ENCODE assay signal across 10 cellular contexts in the genomic region with DNA sequence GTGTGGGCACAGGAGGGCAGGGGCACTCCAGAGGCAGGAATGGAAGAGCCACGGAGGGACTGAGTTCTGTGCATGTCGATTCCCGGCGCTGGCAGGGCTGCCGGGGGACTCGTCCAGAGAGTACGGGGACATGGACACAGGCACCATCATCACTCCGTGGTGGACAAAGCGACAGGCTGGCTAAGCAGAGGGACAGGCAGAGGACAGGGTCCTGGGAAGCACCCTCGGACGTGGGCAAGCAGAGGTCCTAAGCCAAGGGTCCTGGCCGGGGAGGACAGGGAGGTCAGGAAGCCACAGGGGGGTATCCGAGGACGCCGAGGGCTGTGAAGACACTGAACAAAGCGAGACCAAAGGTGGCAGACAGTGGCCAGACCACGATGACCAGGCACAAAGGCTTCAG. TPM values are rescaled to one million over a fixed set of nuclear protein-coding genes. Genes with fewer than 3 reads are reported as not detected.
"Had no signal": no experiment of that assay in that cellular context is flagged by ENCODE, and none has a peak within 500 bp of the region (broad histone marks: within the 10 kb centered on the region; RNA-seq: fewer than 3 reads in every experiment).

No MANE protein-coding gene starts in this region.

- H3K9me3 Mint-ChIP-seq: GM23338, HFFc6 had no signal

- H3K4me1 ChIP-seq: HAP-1 had no signal

- DNase-seq: H7, HFFc6, IMR-90 had no signal

- H3K9me3 ChIP-seq: HAP-1 had no signal

- H3K4me2 ChIP-seq: GM23338 had no signal

- H2AFZ ChIP-seq: GM23338 had no signal

- H3K36me3 ChIP-seq: HAP-1 had no signal

- H3K4me3 Mint-ChIP-seq: GM23338, HFFc6 had no signal

- H3K27ac Mint-ChIP-seq: GM23338, HFFc6 had no signal

- H3K4me3 ChIP-seq: GM23338, HAP-1, K562 had no signal

- H3K27ac ChIP-seq: HL-60 had no signal

- ATAC-seq: GM23338, HCT116, K562 had no signal

RNA-seq across cellular contexts. Expression of a gene that starts 44.3 kb away (rescaled TPM):
- total RNA-seq: GM23338, H1, H7, HFFc6, HT1080, IMR-90, K562 had no signal
